ENCODE assay signal across 8 cellular contexts in the genomic region with DNA sequence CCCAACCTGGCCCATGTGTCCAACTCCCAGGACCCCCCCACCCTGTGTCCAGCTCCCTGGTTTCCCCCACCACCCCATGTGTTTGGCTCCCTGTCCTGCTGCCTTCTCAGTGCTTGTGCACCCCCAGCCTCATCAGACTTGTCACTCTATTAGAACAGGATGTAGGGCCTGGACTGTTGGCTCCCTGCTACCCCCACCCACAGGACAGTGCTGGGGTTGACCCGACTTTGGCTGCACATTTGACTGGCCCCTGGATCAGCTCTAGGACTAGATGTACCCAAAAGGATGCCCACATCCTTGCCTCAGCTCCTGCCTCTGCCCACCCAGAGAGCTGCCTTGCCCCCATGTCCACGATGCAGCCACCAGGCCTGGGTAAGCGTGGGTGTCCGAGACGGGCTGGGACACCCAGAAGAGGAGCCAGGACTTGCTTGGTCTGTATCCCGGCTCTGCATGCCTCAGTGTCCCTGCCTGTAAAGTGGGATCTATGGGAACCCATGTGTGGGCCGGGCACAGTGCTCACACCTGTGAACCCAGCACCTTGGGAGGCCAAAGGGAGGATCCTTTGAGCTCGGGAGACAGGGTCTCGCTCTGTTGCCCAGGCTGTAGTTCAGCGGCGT. TPM values are rescaled to one million over a fixed set of nuclear protein-coding genes. Genes with fewer than 3 reads are reported as not detected.
DNase-seq lines count a peak whose midpoint lies in the region; ATAC-seq and TF ChIP-seq lines count a peak whose summit lies in the region.
"Had no signal": no experiment of that assay in that cellular context is flagged by ENCODE, and none has a peak within 500 bp of the region (broad histone marks: within the 10 kb centered on the region; RNA-seq: fewer than 3 reads in every experiment).

No MANE protein-coding gene starts in this region.

- ATAC-seq in activated T-helper 17 cell treated with anti-CD3 and anti-CD28 coated beads, Interleukin-2, amount 50 U/mL, for 72 hours (replicated peaks) = no peak
- no peak for ATAC-seq in HG03354 (IDR thresholded peaks at IDR 0.05; ENCODE audit: poor library complexity, severe bottlenecking, unreplicated experiment)

- H3K9me3 Mint-ChIP-seq in CD14-positive monocyte = peaks cover 0 to 2% (median 0%) of the 10 kb centered on the region in 7 donors
- no peaks in the 10 kb centered on the region for H3K9me3 Mint-ChIP-seq in activated T-helper 17 cell treated with anti-CD3 and anti-CD28 coated beads, Interleukin-2, amount 50 U/mL, for 72 hours
- H3K9me3 Mint-ChIP-seq in nephron = no peaks in the 10 kb centered on the region

- H3K27me3 Mint-ChIP-seq in CD14-positive monocyte (ENCODE audit: low read depth in 3 of 3) (peaks cover 0 to 1% (median 0%) of the 10 kb centered on the region in 3 donors), nephron (ENCODE audit: low read depth) (no peaks in the 10 kb centered on the region)
- no peaks in the 10 kb centered on the region for H3K27me3 Mint-ChIP-seq in activated T-helper 17 cell treated with anti-CD3 and anti-CD28 coated beads, Interleukin-2, amount 50 U/mL, for 72 hours

- TF ChIP-seq CTCF in CD14-positive monocyte (IDR thresholded peaks at IDR 0.05) (no peak), nephron (IDR thresholded peaks at IDR 0.05; ENCODE audit: unreplicated experiment in 3 of 3) (no peak)

- DNase-seq in CD14-positive monocyte (ENCODE audit: low spot score) = peak; percentile 50
- DNase-seq in D341Med (ENCODE audit: low spot score) = peak; percentile 37
- DNase-seq in nucleus accumbens (lab: John Stamatoyannopoulos, UW) = no peak
- DNase-seq in retina = no peak
- DNase-seq: NCI-H2029 treated with DMSO at 0.1 percent for 48 hours had no signal

- intact Hi-C loops in CD14-positive monocyte (cut with micrococcal nuclease) = no loop called here

- H3K4me3 Mint-ChIP-seq in CD14-positive monocyte (peak overlapping the region in 1 of 2 donors; percentile 35), nephron (peak overlapping the region; percentile 73 to 78 (median 75))
- H3K4me3 Mint-ChIP-seq in activated T-helper 17 cell treated with anti-CD3 and anti-CD28 coated beads, Interleukin-2, amount 50 U/mL, for 72 hours = peak overlapping the region; percentile 67

- peaks cover 0 to 7% of the 10 kb centered on the region in 2 donors for H3K36me3 Mint-ChIP-seq in CD14-positive monocyte
- H3K36me3 Mint-ChIP-seq in activated T-helper 17 cell treated with anti-CD3 and anti-CD28 coated beads, Interleukin-2, amount 50 U/mL, for 72 hours (ENCODE audit: low read depth) = no peaks in the 10 kb centered on the region
- H3K36me3 Mint-ChIP-seq in nephron (ENCODE audit: low read depth) = no peaks in the 10 kb centered on the region

- peaks cover 57% of the 10 kb centered on the region for H3K4me1 Mint-ChIP-seq in CD14-positive monocyte
- peaks cover 20% of the 10 kb centered on the region for H3K4me1 Mint-ChIP-seq in activated T-helper 17 cell treated with anti-CD3 and anti-CD28 coated beads, Interleukin-2, amount 50 U/mL, for 72 hours
- H3K4me1 Mint-ChIP-seq in nephron = peaks cover 6% of the 10 kb centered on the region

- H3K27ac Mint-ChIP-seq in CD14-positive monocyte (peak overlapping the region; percentile 69 to 99 (median 91)), nephron (no peak overlapping the region)
- H3K27ac Mint-ChIP-seq in activated T-helper 17 cell treated with anti-CD3 and anti-CD28 coated beads, Interleukin-2, amount 50 U/mL, for 72 hours = peak overlapping the region; percentile 73

RNA-seq across cellular contexts. Expression of a gene that starts 1.5 kb away (rescaled TPM):
- polyA plus RNA-seq in CD14-positive monocyte = 10 to 100 TPM; 17.1 to 20.1 TPM
- 10 to 100 TPM; 36.9 to 37.7 TPM for total RNA-seq in activated T-helper 17 cell treated with anti-CD3 and anti-CD28 coated beads, Interleukin-2, amount 50 U/mL, for 72 hours

RNA-seq across cellular contexts. Expression of a gene that starts 14.7 kb away (rescaled TPM):
- polyA plus RNA-seq in CD14-positive monocyte = 10 to 100 TPM; 26.3 to 35.3 TPM
- total RNA-seq in activated T-helper 17 cell treated with anti-CD3 and anti-CD28 coated beads, Interleukin-2, amount 50 U/mL, for 72 hours = 100 to 1,000 TPM; 167 to 309 TPM

RNA-seq across cellular contexts. Expression of a gene that starts 59.4 kb away (rescaled TPM):
- polyA plus RNA-seq in CD14-positive monocyte = 10 to 100 TPM; 47.0 to 60.9 TPM
- 100 to 1,000 TPM; 140 to 142 TPM for total RNA-seq in activated T-helper 17 cell treated with anti-CD3 and anti-CD28 coated beads, Interleukin-2, amount 50 U/mL, for 72 hours

Comparison
In these comparisons a context has a peak if more than half of its experiments do, and no peak if none do; other contexts are left out.
1. DNase-seq: peak in CD14-positive monocyte (single experiment) and D341Med (single experiment); none in nucleus accumbens (0 of 56) and retina (single experiment).
2. H3K27ac Mint-ChIP-seq: peak in CD14-positive monocyte (7 of 7) and activated T-helper 17 cell treated with anti-CD3 and anti-CD28 coated beads, Interleukin-2, amount 50 U/mL, for 72 hours (single experiment); none in nephron (0 of 3).